In genomic region chr10:32980558-32981468, GRCh38 we compare ENCODE assay signal across 8 cellular contexts. TPM values are rescaled to one million over a fixed set of nuclear protein-coding genes. Genes with fewer than 3 reads are reported as not detected.
DNase-seq lines count a peak whose midpoint lies in the region; TF ChIP-seq lines count a peak whose summit lies in the region.

No MANE protein-coding gene starts in this region.

- WGBS in suprapubic skin = 26% methylated on average over 20 of the region's 38 CpGs

- H3K27me3 ChIP-seq in H7 (ENCODE audit: control insufficient read depth, insufficient read depth, low read length) = no peaks in the 10 kb centered on the region
- H3K27me3 ChIP-seq in suprapubic skin = no peaks in the 10 kb centered on the region

- H3K36me3 ChIP-seq in H7 (replicated peaks; ENCODE audit: control insufficient read depth, insufficient read depth, low read length) (no peaks in the 10 kb centered on the region), suprapubic skin (no peaks in the 10 kb centered on the region)

- peak overlapping the region; percentile 87 for H3K27ac ChIP-seq in suprapubic skin

- H3K9me3 ChIP-seq in suprapubic skin = no peaks in the 10 kb centered on the region

- no peak for TF ChIP-seq CTCF in suprapubic skin (IDR thresholded peaks at IDR 0.05)

- H3K4me1 ChIP-seq in suprapubic skin = peaks cover 20% of the 10 kb centered on the region

- DNase-seq in ELR (ENCODE audit: low read depth) = peak; percentile 100
- peak; percentile 59 for DNase-seq in H7
- peak; percentile 96 for DNase-seq in M059J (ENCODE audit: low read depth)
- DNase-seq in SIG-M5 treated with dmso at 0.1 percent for 504 hours (lab: John Stamatoyannopoulos, UW; ENCODE audit: unreplicated experiment) = peak; percentile 78
- DNase-seq in activated naive CD4-positive, alpha-beta T cell (lab: John Stamatoyannopoulos, UW) = peak; percentile 38 to 65 (median 58)
- peak; percentile 89 for DNase-seq in glomerular endothelial cell (ENCODE audit: extremely low read depth, low read depth, low spot score)
- DNase-seq in nucleus accumbens (lab: John Stamatoyannopoulos, UW) = peak; percentile 15 to 93 (median 74)
- peak; percentile 94 to 97 for DNase-seq in suprapubic skin (ENCODE audit: low spot score in 2 of 2)

- H3K4me3 ChIP-seq in H7 (ENCODE audit: insufficient read depth, low read depth, low read length) = peak overlapping the region; percentile 47
- H3K4me3 ChIP-seq in suprapubic skin = peak overlapping the region; percentile 43

- TF ChIP-seq POLR2A in suprapubic skin (IDR thresholded peaks at IDR 0.05) = peak in 1 of 2 donors; percentile 70

- TF ChIP-seq EP300 in suprapubic skin (IDR thresholded peaks at IDR 0.05) = no peak

RNA-seq across cellular contexts. Expression of gene ITGB1, which starts 22.8 kb away (rescaled TPM):
- 269 and 367 TPM in 2 replicates for total RNA-seq in H7 (2014; rRNA removed; shearing (Covaris generic))
- 855 and 1,449 TPM in 2 replicates for total RNA-seq in M059J (2014; rRNA removed; shearing (Covaris generic))
- total RNA-seq in glomerular endothelial cell (1,619 and 1,812 TPM in 2 replicates), suprapubic skin (100 to 1,000 TPM; 167 to 261 (median 218) TPM)

Comparison
In these comparisons a context has a peak if more than half of its experiments do, and no peak if none do; other contexts are left out.
1. Peak in every context shown above with its lines: DNase-seq, H3K4me3 ChIP-seq and H3K27ac ChIP-seq.